In genomic region chr17:75576661-75577060, GRCh38 we compare ENCODE assay signal across 1 cellular context.
TF ChIP-seq lines count a peak whose summit lies in the region.

No MANE protein-coding gene starts in this region.

TF ChIP-seq in HepG2, 621 proteins besides CTCF, POLR2A, EP300 and RAD21 (continued from another document and continues in another):
- no peak for TF ChIP-seq LBX2 (CRISPR knock-in tag; IDR thresholded peaks at IDR 0.05; ENCODE audit: borderline replicate concordance)
- TF ChIP-seq ZNF816 (CRISPR knock-in tag; IDR thresholded peaks at IDR 0.05; ENCODE audit: borderline replicate concordance), result no peak
- TF ChIP-seq SIX4 (CRISPR knock-in tag; IDR thresholded peaks at IDR 0.05), result no peak
- TF ChIP-seq ATF2 (CRISPR knock-in tag; IDR thresholded peaks at IDR 0.05), result peak; percentile 29; the same call in 1 of the 2 replicates
- no peak for TF ChIP-seq AFF4 (CRISPR knock-in tag; IDR thresholded peaks at IDR 0.05)
- TF ChIP-seq ZNF564 (CRISPR knock-in tag; IDR thresholded peaks at IDR 0.05), result no peak
- no peak for TF ChIP-seq ZNF260 (CRISPR knock-in tag; IDR thresholded peaks at IDR 0.05; ENCODE audit: borderline replicate concordance, low read depth)
- TF ChIP-seq PAF1 (CRISPR knock-in tag; IDR thresholded peaks at IDR 0.05), result no peak
- no peak for TF ChIP-seq FIP1L1 (IDR thresholded peaks at IDR 0.05; ENCODE audit: borderline replicate concordance, insufficient read depth, low read depth, low read length)
- no peak for TF ChIP-seq ZSCAN20 (CRISPR knock-in tag; IDR thresholded peaks at IDR 0.05; ENCODE audit: borderline replicate concordance)
- peak; percentile 34; the same call in 1 of the 2 replicates for TF ChIP-seq ZMYM3 (CRISPR knock-in tag; IDR thresholded peaks at IDR 0.05)
- TF ChIP-seq ZNF598 (CRISPR knock-in tag; IDR thresholded peaks at IDR 0.05; ENCODE audit: borderline replicate concordance), result no peak
- no peak for TF ChIP-seq DMTF1 (CRISPR knock-in tag; IDR thresholded peaks at IDR 0.05)
- TF ChIP-seq ZNF780A (CRISPR knock-in tag; IDR thresholded peaks at IDR 0.05), result no peak
- TF ChIP-seq HIVEP1 (CRISPR knock-in tag; IDR thresholded peaks at IDR 0.05), result no peak
- TF ChIP-seq NBN (conservative IDR thresholded peaks at IDR 0.05), result no peak
- TF ChIP-seq HIC2 (CRISPR knock-in tag; IDR thresholded peaks at IDR 0.05; ENCODE audit: low read depth), result no peak
- TF ChIP-seq ZNF550 (CRISPR knock-in tag; IDR thresholded peaks at IDR 0.05; ENCODE audit: borderline replicate concordance), result no peak
- TF ChIP-seq JUN (CRISPR knock-in tag; IDR thresholded peaks at IDR 0.05), result no peak
- no peak for TF ChIP-seq ZBTB10 (CRISPR knock-in tag; IDR thresholded peaks at IDR 0.05; ENCODE audit: borderline replicate concordance)
- TF ChIP-seq ZNF441 (CRISPR knock-in tag; IDR thresholded peaks at IDR 0.05; ENCODE audit: borderline replicate concordance), result no peak
- no peak for TF ChIP-seq ZFAT (CRISPR knock-in tag; conservative IDR thresholded peaks at IDR 0.05)
- no peak for TF ChIP-seq ARHGAP35 (CRISPR knock-in tag; IDR thresholded peaks at IDR 0.05; ENCODE audit: borderline replicate concordance)
- no peak for TF ChIP-seq ZSCAN30 (CRISPR knock-in tag; IDR thresholded peaks at IDR 0.05)
- TF ChIP-seq KMT2A (CRISPR knock-in tag; IDR thresholded peaks at IDR 0.05), result no peak
- TF ChIP-seq STAG1 (CRISPR knock-in tag; IDR thresholded peaks at IDR 0.05), result 0 out of 2 replicates have a peak, but pooled peaks have one; percentile 2
- TF ChIP-seq ZNF282 (IDR thresholded peaks at IDR 0.05; ENCODE audit: partially characterized antibody), result no peak
- TF ChIP-seq ETV5 (CRISPR knock-in tag; IDR thresholded peaks at IDR 0.05; ENCODE audit: borderline replicate concordance), result peak; percentile 30; the same call in 1 of the 2 replicates
- no peak for TF ChIP-seq MAZ (IDR thresholded peaks at IDR 0.05; ENCODE audit: borderline replicate concordance, low read depth, low read length)
- no peak for TF ChIP-seq MAZ (CRISPR knock-in tag; IDR thresholded peaks at IDR 0.05; ENCODE audit: low read depth)
- no peak for TF ChIP-seq IRF1 (CRISPR knock-in tag; IDR thresholded peaks at IDR 0.05; ENCODE audit: low read depth)
- TF ChIP-seq NR2F6 (IDR thresholded peaks at IDR 0.05), result no peak
- peak; percentile 42; the same call in 1 of the 2 replicates for TF ChIP-seq NR2F6 (CRISPR knock-in tag; IDR thresholded peaks at IDR 0.05)
- no peak for TF ChIP-seq SOX13 (IDR thresholded peaks at IDR 0.05)
- TF ChIP-seq SOX13 (CRISPR knock-in tag; conservative IDR thresholded peaks at IDR 0.05 in 1 of 2, IDR thresholded peaks at IDR 0.05 in 1 of 2), result peak in 1 of 2 experiments; percentile 65; a peak in 1 of 4 replicates
- no peak for TF ChIP-seq MTERF4 (CRISPR knock-in tag; IDR thresholded peaks at IDR 0.05)
- no peak; the same call in 1 of the 2 replicates for TF ChIP-seq ZNF687 (CRISPR knock-in tag; IDR thresholded peaks at IDR 0.05)
- peak; percentile 55; the same call in 1 of the 2 replicates for TF ChIP-seq THRA (CRISPR knock-in tag; IDR thresholded peaks at IDR 0.05; ENCODE audit: borderline replicate concordance)
- no peak for TF ChIP-seq KAT2B (IDR thresholded peaks at IDR 0.05; ENCODE audit: borderline replicate concordance, low read depth, low read length)
